ENCODE assay signal across 8 cellular contexts in genomic region chr20:34362502-34363061, GRCh38. TPM values are rescaled to one million over a fixed set of nuclear protein-coding genes. Genes with fewer than 3 reads are reported as not detected.
DNase-seq lines count a peak whose midpoint lies in the region; ATAC-seq and TF ChIP-seq lines count a peak whose summit lies in the region.

No MANE protein-coding gene starts in this region.

- peak overlapping the region; percentile 90 for H3K4me3 ChIP-seq in NT2/D1 (ENCODE audit: insufficient read length, low read depth)
- H3K4me3 ChIP-seq in endodermal cell (ENCODE audit: low read length): peak overlapping the region; percentile 94
- peak overlapping the region; percentile 64 for H3K4me3 ChIP-seq in rectal smooth muscle tissue (ENCODE audit: low read length)

- DNase-seq in NT2/D1 (ENCODE audit: low read depth, low spot score) (no peak), endodermal cell (no peak), ecto neural progenitor cell (ENCODE audit: low spot score) (no peak)
- DNase-seq in stimulated activated CD4-positive, alpha-beta T cell treated with anti-CD3 and anti-CD28 coated beads, Interleukin-4, amount 100 ng/mL, for 24 hours: no peak

- H3K36me3 ChIP-seq in NT2/D1 (ENCODE audit: insufficient read depth, insufficient read length, low read length) (peaks cover 19% of the 10 kb centered on the region), endodermal cell (ENCODE audit: control insufficient read depth, insufficient read depth, low read length) (peaks cover 19% of the 10 kb centered on the region), rectal smooth muscle tissue (ENCODE audit: control insufficient read depth, insufficient read depth, low read length) (peaks cover 3% of the 10 kb centered on the region)

- H3K9me3 ChIP-seq in NT2/D1 (ENCODE audit: insufficient read depth, low read length) (no peaks in the 10 kb centered on the region), endodermal cell (ENCODE audit: control insufficient read depth, low read length) (no peaks in the 10 kb centered on the region)

- no peaks in the 10 kb centered on the region for H3K9me3 Mint-ChIP-seq in endodermal cell

- H3K4me3 Mint-ChIP-seq in endodermal cell: peak overlapping the region; percentile 90

- TF ChIP-seq CTCF in endodermal cell (conservative IDR thresholded peaks at IDR 0.05): no peak

- H3K27me3 ChIP-seq in NT2/D1 (ENCODE audit: insufficient read depth, insufficient read length) (no peaks in the 10 kb centered on the region), endodermal cell (ENCODE audit: control insufficient read depth, insufficient read depth, low read length, poor library complexity, severe bottlenecking) (no peaks in the 10 kb centered on the region), rectal smooth muscle tissue (ENCODE audit: control insufficient read depth, insufficient read depth, low read length) (no peaks in the 10 kb centered on the region)

- H3K27ac ChIP-seq in endodermal cell (ENCODE audit: low read depth, low read length): no peak overlapping the region
- H3K27ac ChIP-seq in rectal smooth muscle tissue (ENCODE audit: low read depth, low read length): no peak overlapping the region

- WGBS in endodermal cell (ENCODE audit: insufficient coverage in 1 of 2, insufficient read length in 1 of 2), 2 experiments: 77% methylated on average over 8 of the region's 8 CpGs; no CpG with 5 or more reads in 1 of the 2 experiments

- ATAC-seq in GM19023 (IDR thresholded peaks at IDR 0.05; ENCODE audit: unreplicated experiment): peak; percentile 12
- ATAC-seq in HG02970 (IDR thresholded peaks at IDR 0.05; ENCODE audit: low FRiP score, unreplicated experiment): no peak
- ATAC-seq in HG03025 (IDR thresholded peaks at IDR 0.05; ENCODE audit: low FRiP score, unreplicated experiment): no peak

- peak overlapping the region; percentile 92 for H3K9ac ChIP-seq in NT2/D1 (ENCODE audit: insufficient read length, low read depth)
- no peak overlapping the region for H3K9ac ChIP-seq in endodermal cell (ENCODE audit: extremely low read depth, low read length, poor library complexity, severe bottlenecking)
- H3K9ac ChIP-seq in rectal smooth muscle tissue (ENCODE audit: low read length): no peak overlapping the region

- no peaks in the 10 kb centered on the region for H3K4me1 ChIP-seq in NT2/D1 (ENCODE audit: insufficient read depth, insufficient read length)
- H3K4me1 ChIP-seq in endodermal cell (ENCODE audit: control insufficient read depth, insufficient read depth, low read length): no peaks in the 10 kb centered on the region
- peaks cover 5% of the 10 kb centered on the region for H3K4me1 ChIP-seq in rectal smooth muscle tissue (ENCODE audit: control insufficient read depth, insufficient read depth, low read length)

- H3K4me1 Mint-ChIP-seq in endodermal cell: peaks cover 23% of the 10 kb centered on the region

- H3K36me3 Mint-ChIP-seq in endodermal cell (ENCODE audit: low read depth): peaks cover 24% of the 10 kb centered on the region

- peak overlapping the region; percentile 98 for H3K27ac Mint-ChIP-seq in endodermal cell

- no peaks in the 10 kb centered on the region for H3K27me3 Mint-ChIP-seq in endodermal cell (ENCODE audit: insufficient read depth)

RNA-seq across cellular contexts. Expression of gene ITCH, which starts 0.5 kb away (rescaled TPM):
- 10 to 100 TPM; 65.1 to 84.4 TPM for total RNA-seq in endodermal cell
- 39.3 TPM for polyA plus RNA-seq in endodermal cell (2013, experiment 1 of 2)
- 37.1 TPM for polyA plus RNA-seq in endodermal cell (2013, experiment 2 of 2)

RNA-seq across cellular contexts. Expression of gene AHCY, which starts 59.4 kb away (rescaled TPM):
- 100 to 1,000 TPM; 271 to 350 TPM for total RNA-seq in endodermal cell
- polyA plus RNA-seq in endodermal cell (2013, experiment 1 of 2): 170 TPM
- polyA plus RNA-seq in endodermal cell (2013, experiment 2 of 2): 151 TPM
